In genomic region chr1:153260980-153261792, GRCh38 we compare ENCODE assay signal across 8 cellular contexts. TPM values are rescaled to one million over a fixed set of nuclear protein-coding genes. Genes with fewer than 3 reads are reported as not detected.
DNase-seq lines count a peak whose midpoint lies in the region; ATAC-seq and TF ChIP-seq lines count a peak whose summit lies in the region.

No MANE protein-coding gene starts in this region.

- 3% methylated on average over 102 of the region's 105 CpGs for WGBS in right cardiac atrium

- DNase-seq in BE2C, result peak; percentile 33
- peak; percentile 15 for DNase-seq in KBM-7
- peak; percentile 54 to 81 (median 74) for DNase-seq in right cardiac atrium
- peak; percentile 17 to 25 for DNase-seq in stimulated activated CD4-positive, alpha-beta T cell treated with anti-CD3 and anti-CD28 coated beads, Interleukin-1b, Interleukin-23, amount 100 ng/mL, for 4 hours (ENCODE audit: low read depth in 2 of 2)
- no peak for DNase-seq in Kasumi-1 (lab: John Stamatoyannopoulos, UW)
- DNase-seq in NOMO-1 treated with dmso at 0.1 percent for 144 hours (lab: John Stamatoyannopoulos, UW; ENCODE audit: unreplicated experiment), result no peak
- DNase-seq in HFFc6, result no peak

- intact Hi-C loops in right cardiac atrium (cut with DNase I), result no loop called here

- H3K4me3 Mint-ChIP-seq in activated naive CD4-positive, alpha-beta T cell treated with anti-CD3 and anti-CD28 coated beads, Interleukin-2, amount 50 U/mL, for 24 hours, result peak overlapping the region; percentile 83
- H3K4me3 Mint-ChIP-seq in HFFc6, result no peak overlapping the region

- no peaks in the 10 kb centered on the region for H3K36me3 Mint-ChIP-seq in activated naive CD4-positive, alpha-beta T cell treated with anti-CD3 and anti-CD28 coated beads, Interleukin-2, amount 50 U/mL, for 24 hours
- H3K36me3 Mint-ChIP-seq in HFFc6 (ENCODE audit: low read depth), result no peaks in the 10 kb centered on the region

- peaks cover 27% of the 10 kb centered on the region for H3K4me1 Mint-ChIP-seq in activated naive CD4-positive, alpha-beta T cell treated with anti-CD3 and anti-CD28 coated beads, Interleukin-2, amount 50 U/mL, for 24 hours
- H3K4me1 Mint-ChIP-seq in HFFc6 (ENCODE audit: low read depth), result no peaks in the 10 kb centered on the region

- TF ChIP-seq CTCF in BE2C (IDR thresholded peaks at IDR 0.05; ENCODE audit: low read depth, low read length) (no peak), HFFc6 (IDR thresholded peaks at IDR 0.05) (no peak)

- H3K4me3 ChIP-seq in BE2C (ENCODE audit: low read depth, low read length) (no peak overlapping the region), right cardiac atrium (ENCODE audit: low read length) (peak overlapping the region; percentile 56)

- H3K36me3 ChIP-seq in BE2C, result no peaks in the 10 kb centered on the region

- peaks cover 62% of the 10 kb centered on the region for H3K27me3 ChIP-seq in BE2C
- no peaks in the 10 kb centered on the region for H3K27me3 ChIP-seq in right cardiac atrium (ENCODE audit: control insufficient read depth, insufficient read depth)

- H3K4me1 ChIP-seq in BE2C (no peaks in the 10 kb centered on the region), right cardiac atrium (ENCODE audit: control insufficient read depth, insufficient read depth, low read length) (peaks cover 3% of the 10 kb centered on the region)

- H3K9me3 ChIP-seq in BE2C, result no peaks in the 10 kb centered on the region
- no peaks in the 10 kb centered on the region for H3K9me3 ChIP-seq in right cardiac atrium (ENCODE audit: control insufficient read depth, low read length)

- no peak overlapping the region for H3K27ac Mint-ChIP-seq in activated naive CD4-positive, alpha-beta T cell treated with anti-CD3 and anti-CD28 coated beads, Interleukin-2, amount 50 U/mL, for 24 hours
- no peak overlapping the region for H3K27ac Mint-ChIP-seq in HFFc6

- in situ Hi-C loops in KBM-7 (cut with MboI; ENCODE audit: low pct_unique_long_range_greater_than_20kb, low sequenced_read_pairs), result no loop called here

- no peak overlapping the region for H3K27ac ChIP-seq in right cardiac atrium (ENCODE audit: low read length)

- no peaks in the 10 kb centered on the region for H3K9me3 Mint-ChIP-seq in activated naive CD4-positive, alpha-beta T cell treated with anti-CD3 and anti-CD28 coated beads, Interleukin-2, amount 50 U/mL, for 24 hours
- H3K9me3 Mint-ChIP-seq in HFFc6, result no peaks in the 10 kb centered on the region

- ATAC-seq in right cardiac atrium, result peak; percentile 74 to 85

- H3K27me3 Mint-ChIP-seq in activated naive CD4-positive, alpha-beta T cell treated with anti-CD3 and anti-CD28 coated beads, Interleukin-2, amount 50 U/mL, for 24 hours, result peaks cover 47% of the 10 kb centered on the region
- H3K27me3 Mint-ChIP-seq in HFFc6 (ENCODE audit: insufficient read depth), result peaks cover 34% of the 10 kb centered on the region

RNA-seq across cellular contexts. Expression of gene LORICRIN, which starts 1.7 kb away (rescaled TPM):
- polyA plus RNA-seq in BE2C (2012; ENCODE audit: insufficient read depth, insufficient read length, low read depth), result not detected
- total RNA-seq in right cardiac atrium, result not detected
- not detected for polyA plus RNA-seq in right cardiac atrium
- not detected for total RNA-seq in HFFc6 (2021; fragmentation: NEBNext Ultra II Directional; extraction: Animal tissue kit (Norgen Biotek cat#: 25700))

RNA-seq across cellular contexts. Expression of gene PRR9, which starts 43.8 kb away (rescaled TPM):
- not detected for polyA plus RNA-seq in BE2C (2012; ENCODE audit: insufficient read depth, insufficient read length, low read depth)
- total RNA-seq in right cardiac atrium, result not detected
- polyA plus RNA-seq in right cardiac atrium, result not detected
- total RNA-seq in HFFc6 (2021; fragmentation: NEBNext Ultra II Directional; extraction: Animal tissue kit (Norgen Biotek cat#: 25700)), result not detected

RNA-seq across cellular contexts. Expression of gene PGLYRP3, which starts 51.6 kb away (rescaled TPM):
- not detected for polyA plus RNA-seq in BE2C (2012; ENCODE audit: insufficient read depth, insufficient read length, low read depth)
- total RNA-seq in right cardiac atrium, result not detected
- not detected for polyA plus RNA-seq in right cardiac atrium
- not detected for total RNA-seq in HFFc6 (2021; fragmentation: NEBNext Ultra II Directional; extraction: Animal tissue kit (Norgen Biotek cat#: 25700))

RNA-seq across cellular contexts. Expression of gene LELP1, which starts 58.0 kb away (rescaled TPM):
- polyA plus RNA-seq in BE2C (2012; ENCODE audit: insufficient read depth, insufficient read length, low read depth), result not detected
- not detected for total RNA-seq in right cardiac atrium
- polyA plus RNA-seq in right cardiac atrium, result not detected
- total RNA-seq in HFFc6 (2021; fragmentation: NEBNext Ultra II Directional; extraction: Animal tissue kit (Norgen Biotek cat#: 25700)), result not detected

Comparison
In these comparisons a context has a peak if more than half of its experiments do, and no peak if none do; other contexts are left out.
1. DNase-seq: peak in BE2C (single experiment), KBM-7 (single experiment), right cardiac atrium (3 of 3) and stimulated activated CD4-positive, alpha-beta T cell treated with anti-CD3 and anti-CD28 coated beads, Interleukin-1b, Interleukin-23, amount 100 ng/mL, for 4 hours (2 of 2); none in Kasumi-1 (0 of 2), NOMO-1 treated with dmso at 0.1 percent for 144 hours (single experiment) and HFFc6 (single experiment).